18 cellular contexts compared by ENCODE assay signal in genomic region chr6:143698759-143699750, GRCh38. TPM values are rescaled to one million over a fixed set of nuclear protein-coding genes. Genes with fewer than 3 reads are reported as not detected.
A peak's percentile ranks its signal among the peaks of the same experiment; 100 is the strongest.
DNase-seq lines count a peak whose midpoint lies in the region; ATAC-seq, FAIRE-seq and TF ChIP-seq lines count a peak whose summit lies in the region.
"Had no signal": no experiment of that assay in that cellular context is flagged by ENCODE, and none has a peak within 500 bp of the region (broad histone marks: within the 10 kb centered on the region; RNA-seq: fewer than 3 reads in every experiment).

No MANE protein-coding gene starts in this region.

- H3K14ac ChIP-seq in H1 (ENCODE audit: insufficient read length), result no peak overlapping the region
- H3K14ac ChIP-seq in trophoblast cell (ENCODE audit: low read length), result no peak overlapping the region

- H3K9ac ChIP-seq in H1 (replicated peaks in 1 of 4; ENCODE audit: extremely low read depth in 1 of 4, low read depth in 3 of 4, low read length in 3 of 4) (no peak overlapping the region; a peak in 1 of 7 replicates), trophoblast cell (ENCODE audit: low read length) (no peak overlapping the region)

- TF ChIP-seq EP300 in H1 (IDR thresholded peaks at IDR 0.05; ENCODE audit: borderline replicate concordance in 1 of 2, low read depth in 2 of 2, low read length in 2 of 2), result no peak

- H2BK12ac ChIP-seq in H1 (ENCODE audit: low read depth, low read length) (no peak overlapping the region), trophoblast cell (ENCODE audit: low read length) (no peak overlapping the region)

- H3K23me2 ChIP-seq in H1 (ENCODE audit: low read depth, low read length), result no peaks in the 10 kb centered on the region

- H4K91ac ChIP-seq in H1 (replicated peaks; ENCODE audit: insufficient read length, low read length) (no peak overlapping the region), trophoblast cell (ENCODE audit: low read depth, low read length) (no peak overlapping the region)

- no peak overlapping the region for H3K4me3 Mint-ChIP-seq in CD8-positive, alpha-beta memory T cell
- H3K4me3 Mint-ChIP-seq: activated naive CD8-positive, alpha-beta T cell; neural crest cell had no signal

- H3K23ac ChIP-seq in H1 (ENCODE audit: insufficient read length) (no peak overlapping the region), trophoblast cell (ENCODE audit: low read length) (peak overlapping the region; percentile 68)

- H3K9me3 ChIP-seq in H1 (ENCODE audit: insufficient read depth in 2 of 2, low read depth in 1 of 2, low read length in 1 of 2), result 0 out of 4 replicates have a peak, but pooled peaks cover 0 to 4% of the 10 kb centered on the region in 2 experiments
- no peaks in the 10 kb centered on the region for H3K9me3 ChIP-seq in trophoblast cell (ENCODE audit: insufficient read depth, low read depth, low read length)
- no peaks in the 10 kb centered on the region for H3K9me3 ChIP-seq in CD8-positive, alpha-beta memory T cell (ENCODE audit: low read length)
- H3K9me3 ChIP-seq: SJCRH30 had no signal

- no peak overlapping the region for H2BK20ac ChIP-seq in H1 (ENCODE audit: low read length)

- no peaks in the 10 kb centered on the region for H4K20me1 ChIP-seq in H1 (replicated peaks in 1 of 2; ENCODE audit: control insufficient read depth in 1 of 2, insufficient read depth in 2 of 2, low read length in 2 of 2)

- no peak overlapping the region for H2AFZ ChIP-seq in H1 (ENCODE audit: low read length)
- H2AFZ ChIP-seq in trophoblast cell (ENCODE audit: insufficient read depth, low read length, poor library complexity), result no peak overlapping the region

- H3K27me3 Mint-ChIP-seq in CD8-positive, alpha-beta memory T cell, result no peaks in the 10 kb centered on the region
- H3K27me3 Mint-ChIP-seq: activated naive CD8-positive, alpha-beta T cell had no signal

- no peak overlapping the region for H4K12ac ChIP-seq in trophoblast cell (ENCODE audit: low read depth, low read length)

- no peak overlapping the region for H2BK120ac ChIP-seq in H1 (replicated peaks; ENCODE audit: low read depth, low read length)
- no peak overlapping the region for H2BK120ac ChIP-seq in trophoblast cell (ENCODE audit: insufficient read depth, low read length, poor library complexity)

- no peaks in the 10 kb centered on the region for H3K27me3 ChIP-seq in H1 (replicated peaks in 1 of 4; ENCODE audit: control insufficient read depth in 3 of 4, extremely low read depth in 1 of 4, insufficient read depth in 3 of 4, low read length in 3 of 4)
- no peaks in the 10 kb centered on the region for H3K27me3 ChIP-seq in trophoblast cell (ENCODE audit: insufficient read depth, low read length)
- no peaks in the 10 kb centered on the region for H3K27me3 ChIP-seq in CD8-positive, alpha-beta memory T cell (ENCODE audit: insufficient read depth, low read length, poor library complexity, severe bottlenecking)
- H3K27me3 ChIP-seq: SJCRH30 had no signal

- H3K36me3 ChIP-seq in H1 (ENCODE audit: control insufficient read depth in 2 of 4, insufficient read depth in 4 of 4, low read length in 3 of 4) (no peaks in the 10 kb centered on the region; a peak in 2 of 8 replicates), trophoblast cell (ENCODE audit: control insufficient read depth in 1 of 2, insufficient read depth in 2 of 2, low read length in 2 of 2) (peaks cover 0 to 6% of the 10 kb centered on the region in 2 experiments)
- H3K36me3 ChIP-seq in CD8-positive, alpha-beta memory T cell (ENCODE audit: insufficient read depth, low read length), result no peaks in the 10 kb centered on the region
- H3K36me3 ChIP-seq: SJCRH30 had no signal

- H2AK5ac ChIP-seq in H1 (ENCODE audit: low read depth, low read length) (no peak overlapping the region), trophoblast cell (ENCODE audit: low read length) (no peak overlapping the region)

- no peak overlapping the region for H4K5ac ChIP-seq in H1 (ENCODE audit: insufficient read length, low read depth, low read length)

- CTCF ChIA-PET in H1 (lab: Charles Lee; ENCODE audit: partially characterized antibody), result interaction anchor here (0.6 to 3.0 kb wide), 15 partner anchors 9 to 243 kb away, joined by 3 to 13 read pairs (median 3); no protein-coding TSS in a partner anchor
- CTCF ChIA-PET in CD8-positive, alpha-beta memory T cell (lab: Charles Lee), result no interaction called here

- H2BK5ac ChIP-seq in H1 (ENCODE audit: low read depth, low read length) (no peak overlapping the region; the same call in 1 of the 2 replicates), trophoblast cell (ENCODE audit: low read depth, low read length, poor library complexity) (no peak overlapping the region)

- peak; percentile 47 to 68 for TF ChIP-seq RAD21 in H1 (IDR thresholded peaks at IDR 0.05 in 1 of 2, conservative IDR thresholded peaks at IDR 0.05 in 1 of 2; ENCODE audit: low read depth in 2 of 2, low read length in 2 of 2)

- H3K27ac ChIP-seq in H1 (ENCODE audit: low read depth, low read length), result no peak overlapping the region; the same call in 1 of the 2 replicates
- no peak overlapping the region for H3K27ac ChIP-seq in trophoblast cell (ENCODE audit: low read depth, low read length)
- no peak overlapping the region for H3K27ac ChIP-seq in CD8-positive, alpha-beta memory T cell (ENCODE audit: low read depth, low read length)
- H3K27ac ChIP-seq: C4-2B had no signal

- peaks cover 3 to 97% of the 10 kb centered on the region in 2 experiments; a peak in 3 of 4 replicates for H3K79me2 ChIP-seq in H1 (ENCODE audit: control insufficient read depth in 1 of 2, insufficient read depth in 2 of 2, low read length in 2 of 2)
- H3K79me2 ChIP-seq in trophoblast cell (ENCODE audit: control insufficient read depth, insufficient read depth, low read length, poor library complexity), result no peaks in the 10 kb centered on the region

- DNase-seq in ELF-1 (ENCODE audit: low read depth, low spot score), result peak; percentile 33
- DNase-seq in HT-29 (ENCODE audit: low spot score), result peak; percentile 10
- peak in 1 of 2 experiments; percentile 68 for DNase-seq in H1 (ENCODE audit: low read depth in 1 of 2, low spot score in 2 of 2)
- no peak for DNase-seq in trophoblast cell
- DNase-seq in CD8-positive, alpha-beta memory T cell, result no peak
- DNase-seq: activated CD4-positive, alpha-beta T cell treated with anti-CD3 and anti-CD28 coated beads for 48 hours; effector memory CD4-positive, alpha-beta T cell; foreskin melanocyte; HCEC 1CT; NCI-H1105; NCI-H2227 treated with DMSO at 0.1 percent for 48 hours; SJCRH30 had no signal

- no peak for TF ChIP-seq POLR2A in H1 (IDR thresholded peaks at IDR 0.05; ENCODE audit: control extremely low read depth in 1 of 2, low read depth in 2 of 2, low read length in 2 of 2)

- POLR2A ChIA-PET in H1 (lab: Charles Lee; ENCODE audit: partially characterized antibody), result interaction anchor here (1.2 kb wide), 1 partner anchor 44 kb away, joined by 4 read pairs; no protein-coding TSS in a partner anchor
- POLR2A ChIA-PET in CD8-positive, alpha-beta memory T cell (lab: Charles Lee), result no interaction called here

- H3K18ac ChIP-seq in H1 (ENCODE audit: extremely low read depth, low read length) (no peak overlapping the region), trophoblast cell (ENCODE audit: low read length) (no peak overlapping the region)

- no peaks in the 10 kb centered on the region for H3K9me3 Mint-ChIP-seq in CD8-positive, alpha-beta memory T cell

- ATAC-seq in HG03108 (IDR thresholded peaks at IDR 0.05; ENCODE audit: unreplicated experiment) (no peak), GM19328 (IDR thresholded peaks at IDR 0.05; ENCODE audit: unreplicated experiment) (no peak), GM21786 (IDR thresholded peaks at IDR 0.05; ENCODE audit: unreplicated experiment) (no peak)

- no peak overlapping the region for H3K4me3 ChIP-seq in H1 (ENCODE audit: extremely low read depth in 1 of 4, insufficient read depth in 2 of 4, low read depth in 3 of 4, low read length in 4 of 4)
- no peak overlapping the region for H3K4me3 ChIP-seq in trophoblast cell (ENCODE audit: low read depth, low read length)
- H3K4me3 ChIP-seq in CD8-positive, alpha-beta memory T cell (ENCODE audit: low read length), result no peak overlapping the region
- H3K4me3 ChIP-seq: SJCRH30 had no signal

- no peak overlapping the region for H2BK15ac ChIP-seq in H1 (ENCODE audit: low read length)

- H3K4me2 ChIP-seq in H1 (ENCODE audit: insufficient read depth in 1 of 2, low read depth in 2 of 2, low read length in 2 of 2), result no peak overlapping the region
- H3K4me2 ChIP-seq in trophoblast cell (ENCODE audit: low read length), result no peak overlapping the region

- no peak overlapping the region for H4K8ac ChIP-seq in H1 (ENCODE audit: extremely low read depth, insufficient read depth, low read length)
- H4K8ac ChIP-seq in trophoblast cell (ENCODE audit: low read depth, low read length), result no peak overlapping the region

- H3K4me1 Mint-ChIP-seq in CD8-positive, alpha-beta memory T cell, result peaks cover 47 to 64% (median 60%) of the 10 kb centered on the region in 3 donors

- peak overlapping the region in 3 of 8 donors; percentile 3 to 77 (median 74) for H3K27ac Mint-ChIP-seq in CD8-positive, alpha-beta memory T cell
- H3K27ac Mint-ChIP-seq: activated naive CD8-positive, alpha-beta T cell had no signal

- FAIRE-seq in H1 (lab: Jason Lieb, UNC), result peak; percentile 90

- H3K4me1 ChIP-seq in H1 (replicated peaks in 1 of 4; ENCODE audit: control insufficient read depth in 3 of 4, insufficient read depth in 4 of 4, low read length in 3 of 4) (peaks cover 0 to 11% (median 3%) of the 10 kb centered on the region in 4 experiments; a peak in 3 of 7 replicates), trophoblast cell (ENCODE audit: control insufficient read depth in 1 of 2, insufficient read depth in 2 of 2, low read length in 2 of 2) (peaks cover 0 to 3% of the 10 kb centered on the region in 2 experiments)
- no peaks in the 10 kb centered on the region for H3K4me1 ChIP-seq in CD8-positive, alpha-beta memory T cell (ENCODE audit: insufficient read depth, low read length)

- H3K4ac ChIP-seq in H1 (replicated peaks; ENCODE audit: insufficient read length, low read depth, low read length) (no peak overlapping the region), trophoblast cell (ENCODE audit: low read depth, low read length) (no peak overlapping the region)

- WGBS in H1 (ENCODE audit: extremely low coverage in 1 of 2, insufficient coverage in 1 of 2, insufficient read length in 1 of 2, insufficient replicate concordance in 2 of 2, low coverage in 1 of 2, low lambda C conversion rate in 2 of 2, missing lambda C conversion rate in 1 of 2), 2 experiments, result 88% methylated on average over 10 of the region's 10 CpGs; no CpG with 5 or more reads in 1 of the 2 experiments
- WGBS in trophoblast cell (ENCODE audit: extremely low coverage, insufficient coverage, insufficient read length), result no CpG with 5 or more reads among the region's 10 CpGs

- H3K36me3 Mint-ChIP-seq in CD8-positive, alpha-beta memory T cell, result peaks cover 2 to 11% (median 5%) of the 10 kb centered on the region in 3 donors
- H3K36me3 Mint-ChIP-seq: activated naive CD8-positive, alpha-beta T cell had no signal

- peaks cover 3% of the 10 kb centered on the region; the same call in 1 of the 2 replicates for H3K79me1 ChIP-seq in H1 (ENCODE audit: low read depth, low read length)
- no peaks in the 10 kb centered on the region for H3K79me1 ChIP-seq in trophoblast cell (ENCODE audit: low read length)

- TF ChIP-seq CTCF in H1 (IDR thresholded peaks at IDR 0.05; ENCODE audit: control extremely low read depth in 1 of 3, insufficient read depth in 1 of 3, low read depth in 1 of 3, low read length in 3 of 3), result peak; percentile 47 to 75 (median 48)

- H3K56ac ChIP-seq in H1 (replicated peaks; ENCODE audit: insufficient read length, low read depth, low read length), result no peak overlapping the region

RNA-seq across cellular contexts. Expression of gene PHACTR2, which starts 21.3 kb away (rescaled TPM):
- 10.2 and 11.8 TPM in 2 replicates for total RNA-seq in HT-29 (2014; rRNA removed; shearing (Covaris generic))
- 131 and 136 TPM in 2 replicates for total RNA-seq in H1 (2021; fragmentation: NEBNext Ultra II Directional; extraction: Animal tissue kit (Norgen Biotek cat#: 25700))
- polyA plus RNA-seq in H1 (2011; rRNA removed), result 12.3 and 16.9 TPM in 2 replicates
- polyA plus RNA-seq in H1 (2011; cell fraction: cytosol; rRNA removed), result 17.1 TPM
- polyA plus RNA-seq in H1 (2011; cell fraction: nucleus; rRNA removed), result 55.0 TPM
- 24.5 to 41.1 TPM (median 35.9 TPM) in 4 replicates for polyA plus RNA-seq in H1 (2012, experiment 1 of 2)
- polyA plus RNA-seq in H1 (2012, experiment 2 of 2), result 2.2 TPM
- polyA plus RNA-seq in H1 (2013, experiment 1 of 2), result 94.2 TPM
- 88.2 TPM for polyA plus RNA-seq in H1 (2013, experiment 2 of 2)
- polyA minus RNA-seq in H1 (2011; rRNA and poly(A)+ RNA removed), result 73.4 and 79.0 TPM in 2 replicates
- 45.4 TPM for polyA minus RNA-seq in H1 (2011; cell fraction: cytosol; rRNA and poly(A)+ RNA removed)
- 142 TPM for polyA minus RNA-seq in H1 (2011; cell fraction: nucleus; rRNA and poly(A)+ RNA removed)
- 49.4 and 55.3 TPM in 2 replicates for polyA plus RNA-seq in trophoblast cell (2013)
- total RNA-seq in CD8-positive, alpha-beta memory T cell, result 10 to 100 TPM; 27.8 to 29.1 TPM
- 42.1 TPM for polyA plus RNA-seq in CD8-positive, alpha-beta memory T cell

Comparison
In these comparisons a context has a peak if more than half of its experiments do, and no peak if none do; other contexts are left out.
1. DNase-seq: peak in ELF-1 (single experiment) and HT-29 (single experiment); none in trophoblast cell (0 of 2) and CD8-positive, alpha-beta memory T cell (0 of 5).